1 cellular context compared by ENCODE assay signal in genomic region chr10:24724381-24725228, GRCh38.
A peak's percentile ranks its signal among the peaks of the same experiment; 100 is the strongest.
TF ChIP-seq lines count a peak whose summit lies in the region.

No MANE protein-coding gene starts in this region.

TF ChIP-seq in HepG2, 621 proteins besides CTCF, POLR2A, EP300 and RAD21 (continued from another document and continues in another):
- TF ChIP-seq ZNF580 (CRISPR knock-in tag; IDR thresholded peaks at IDR 0.05; ENCODE audit: borderline replicate concordance, low read depth) (peak; percentile 69; the same call in 1 of the 2 replicates), ATM (IDR thresholded peaks at IDR 0.05; ENCODE audit: borderline replicate concordance) (no peak), SMC3 (IDR thresholded peaks at IDR 0.05; ENCODE audit: low read length) (no peak), ZFAT (CRISPR knock-in tag; conservative IDR thresholded peaks at IDR 0.05) (no peak), ZMAT5 (CRISPR knock-in tag; IDR thresholded peaks at IDR 0.05; ENCODE audit: borderline replicate concordance, low read depth) (no peak), RBFOX2 (IDR thresholded peaks at IDR 0.05; ENCODE audit: low read depth, low read length) (peak; percentile 77), SOX6 (IDR thresholded peaks at IDR 0.05) (no peak), SOX6 (CRISPR knock-in tag; IDR thresholded peaks at IDR 0.05) (no peak; the same call in 1 of the 2 replicates), ERF (CRISPR knock-in tag; IDR thresholded peaks at IDR 0.05) (no peak), XRCC5 (optimal IDR thresholded peaks at IDR 0.05; ENCODE audit: low read length) (no peak), HDAC6 (IDR thresholded peaks at IDR 0.05; ENCODE audit: low read depth, low read length) (no peak), HOXA5 (CRISPR knock-in tag; IDR thresholded peaks at IDR 0.05) (no peak), ZNF749 (CRISPR knock-in tag; IDR thresholded peaks at IDR 0.05; ENCODE audit: borderline replicate concordance) (no peak), RFXAP (CRISPR knock-in tag; IDR thresholded peaks at IDR 0.05; ENCODE audit: borderline replicate concordance) (peak; percentile 85; the same call in 1 of the 2 replicates), NCOR1 (IDR thresholded peaks at IDR 0.05; ENCODE audit: borderline replicate concordance, low read length) (no peak; the same call in 1 of the 2 replicates), YEATS4 (CRISPR knock-in tag; IDR thresholded peaks at IDR 0.05; ENCODE audit: borderline replicate concordance) (peak; percentile 57; the same call in 1 of the 2 replicates), PRMT3 (CRISPR knock-in tag; IDR thresholded peaks at IDR 0.05; ENCODE audit: borderline replicate concordance, low read depth) (no peak), CEBPB (IDR thresholded peaks at IDR 0.05; ENCODE audit: borderline replicate concordance, low read depth, low read length) (peak; percentile 75), HDAC2 (CRISPR knock-in tag; IDR thresholded peaks at IDR 0.05) (no peak), ISL2 (CRISPR knock-in tag; IDR thresholded peaks at IDR 0.05) (0 out of 2 replicates have a peak, but pooled peaks have one; percentile 41), ZFP90 (CRISPR knock-in tag; IDR thresholded peaks at IDR 0.05; ENCODE audit: borderline replicate concordance) (no peak; the same call in 1 of the 2 replicates), ZNF503 (CRISPR knock-in tag; IDR thresholded peaks at IDR 0.05) (no peak), ZNF382 (CRISPR knock-in tag; IDR thresholded peaks at IDR 0.05; ENCODE audit: borderline replicate concordance) (no peak), ZNF331 (CRISPR knock-in tag; IDR thresholded peaks at IDR 0.05) (no peak), ZNF841 (CRISPR knock-in tag; IDR thresholded peaks at IDR 0.05; ENCODE audit: borderline replicate concordance) (no peak), KLF12 (CRISPR knock-in tag; IDR thresholded peaks at IDR 0.05; ENCODE audit: borderline replicate concordance) (peak; percentile 45; the same call in 1 of the 2 replicates), BATF2 (CRISPR knock-in tag; IDR thresholded peaks at IDR 0.05) (no peak), ZNF574 (CRISPR knock-in tag; IDR thresholded peaks at IDR 0.05) (peak; percentile 26), CHD4 (IDR thresholded peaks at IDR 0.05; ENCODE audit: borderline replicate concordance, low read length) (no peak), ARID3A (IDR thresholded peaks at IDR 0.05; ENCODE audit: low read depth, low read length) (no peak), BRF2 (CRISPR knock-in tag; IDR thresholded peaks at IDR 0.05) (no peak), SAP130 (CRISPR knock-in tag; IDR thresholded peaks at IDR 0.05; ENCODE audit: low read depth) (peak; percentile 86), ELF4 (CRISPR knock-in tag; IDR thresholded peaks at IDR 0.05; ENCODE audit: borderline replicate concordance) (peak; percentile 60), SAFB2 (CRISPR knock-in tag; IDR thresholded peaks at IDR 0.05; ENCODE audit: borderline replicate concordance, low read depth) (no peak), SMAD3 (CRISPR knock-in tag; IDR thresholded peaks at IDR 0.05) (no peak), ZNF7 (CRISPR knock-in tag; IDR thresholded peaks at IDR 0.05) (no peak), RFX5 (IDR thresholded peaks at IDR 0.05; ENCODE audit: low read depth, low read length) (peak; percentile 59; the same call in 1 of the 2 replicates), ETV5 (CRISPR knock-in tag; IDR thresholded peaks at IDR 0.05; ENCODE audit: borderline replicate concordance) (no peak; the same call in 1 of the 2 replicates), ZNF800 (CRISPR knock-in tag; IDR thresholded peaks at IDR 0.05) (0 out of 2 replicates have a peak, but pooled peaks have one; percentile 24)
- TF ChIP-seq, protein P1, sequence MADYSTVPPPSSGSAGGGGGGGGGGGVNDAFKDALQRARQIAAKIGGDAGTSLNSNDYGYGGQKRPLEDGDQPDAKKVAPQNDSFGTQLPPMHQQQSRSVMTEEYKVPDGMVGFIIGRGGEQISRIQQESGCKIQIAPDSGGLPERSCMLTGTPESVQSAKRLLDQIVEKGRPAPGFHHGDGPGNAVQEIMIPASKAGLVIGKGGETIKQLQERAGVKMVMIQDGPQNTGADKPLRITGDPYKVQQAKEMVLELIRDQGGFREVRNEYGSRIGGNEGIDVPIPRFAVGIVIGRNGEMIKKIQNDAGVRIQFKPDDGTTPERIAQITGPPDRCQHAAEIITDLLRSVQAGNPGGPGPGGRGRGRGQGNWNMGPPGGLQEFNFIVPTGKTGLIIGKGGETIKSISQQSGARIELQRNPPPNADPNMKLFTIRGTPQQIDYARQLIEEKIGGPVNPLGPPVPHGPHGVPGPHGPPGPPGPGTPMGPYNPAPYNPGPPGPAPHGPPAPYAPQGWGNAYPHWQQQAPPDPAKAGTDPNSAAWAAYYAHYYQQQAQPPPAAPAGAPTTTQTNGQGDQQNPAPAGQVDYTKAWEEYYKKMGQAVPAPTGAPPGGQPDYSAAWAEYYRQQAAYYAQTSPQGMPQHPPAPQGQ (CRISPR knock-in tag; IDR thresholded peaks at IDR 0.05; ENCODE audit: borderline replicate concordance), result no peak
- TF ChIP-seq, protein P2, sequence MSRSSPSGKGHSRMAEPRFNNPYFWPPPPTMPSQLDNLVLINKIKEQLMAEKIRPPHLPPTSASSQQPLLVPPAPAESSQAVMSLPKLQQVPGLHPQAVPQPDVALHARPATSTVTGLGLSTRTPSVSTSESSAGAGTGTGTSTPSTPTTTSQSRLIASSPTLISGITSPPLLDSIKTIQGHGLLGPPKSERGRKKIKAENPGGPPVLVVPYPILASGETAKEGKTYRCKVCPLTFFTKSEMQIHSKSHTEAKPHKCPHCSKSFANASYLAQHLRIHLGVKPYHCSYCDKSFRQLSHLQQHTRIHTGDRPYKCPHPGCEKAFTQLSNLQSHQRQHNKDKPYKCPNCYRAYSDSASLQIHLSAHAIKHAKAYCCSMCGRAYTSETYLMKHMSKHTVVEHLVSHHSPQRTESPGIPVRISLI (CRISPR knock-in tag; IDR thresholded peaks at IDR 0.05; ENCODE audit: borderline replicate concordance), result no peak
- TF ChIP-seq, protein P3, sequence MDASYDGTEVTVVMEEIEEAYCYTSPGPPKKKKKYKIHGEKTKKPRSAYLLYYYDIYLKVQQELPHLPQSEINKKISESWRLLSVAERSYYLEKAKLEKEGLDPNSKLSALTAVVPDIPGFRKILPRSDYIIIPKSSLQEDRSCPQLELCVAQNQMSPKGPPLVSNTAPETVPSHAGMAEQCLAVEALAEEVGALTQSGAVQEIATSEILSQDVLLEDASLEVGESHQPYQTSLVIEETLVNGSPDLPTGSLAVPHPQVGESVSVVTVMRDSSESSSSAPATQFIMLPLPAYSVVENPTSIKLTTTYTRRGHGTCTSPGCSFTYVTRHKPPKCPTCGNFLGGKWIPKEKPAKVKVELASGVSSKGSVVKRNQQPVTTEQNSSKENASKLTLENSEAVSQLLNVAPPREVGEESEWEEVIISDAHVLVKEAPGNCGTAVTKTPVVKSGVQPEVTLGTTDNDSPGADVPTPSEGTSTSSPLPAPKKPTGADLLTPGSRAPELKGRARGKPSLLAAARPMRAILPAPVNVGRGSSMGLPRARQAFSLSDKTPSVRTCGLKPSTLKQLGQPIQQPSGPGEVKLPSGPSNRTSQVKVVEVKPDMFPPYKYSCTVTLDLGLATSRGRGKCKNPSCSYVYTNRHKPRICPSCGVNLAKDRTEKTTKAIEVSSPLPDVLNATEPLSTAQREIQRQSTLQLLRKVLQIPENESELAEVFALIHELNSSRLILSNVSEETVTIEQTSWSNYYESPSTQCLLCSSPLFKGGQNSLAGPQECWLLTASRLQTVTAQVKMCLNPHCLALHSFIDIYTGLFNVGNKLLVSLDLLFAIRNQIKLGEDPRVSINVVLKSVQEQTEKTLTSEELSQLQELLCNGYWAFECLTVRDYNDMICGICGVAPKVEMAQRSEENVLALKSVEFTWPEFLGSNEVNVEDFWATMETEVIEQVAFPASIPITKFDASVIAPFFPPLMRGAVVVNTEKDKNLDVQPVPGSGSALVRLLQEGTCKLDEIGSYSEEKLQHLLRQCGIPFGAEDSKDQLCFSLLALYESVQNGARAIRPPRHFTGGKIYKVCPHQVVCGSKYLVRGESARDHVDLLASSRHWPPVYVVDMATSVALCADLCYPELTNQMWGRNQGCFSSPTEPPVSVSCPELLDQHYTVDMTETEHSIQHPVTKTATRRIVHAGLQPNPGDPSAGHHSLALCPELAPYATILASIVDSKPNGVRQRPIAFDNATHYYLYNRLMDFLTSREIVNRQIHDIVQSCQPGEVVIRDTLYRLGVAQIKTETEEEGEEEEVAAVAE (CRISPR knock-in tag; IDR thresholded peaks at IDR 0.05; ENCODE audit: borderline replicate concordance), result no peak
